In the genomic region with DNA sequence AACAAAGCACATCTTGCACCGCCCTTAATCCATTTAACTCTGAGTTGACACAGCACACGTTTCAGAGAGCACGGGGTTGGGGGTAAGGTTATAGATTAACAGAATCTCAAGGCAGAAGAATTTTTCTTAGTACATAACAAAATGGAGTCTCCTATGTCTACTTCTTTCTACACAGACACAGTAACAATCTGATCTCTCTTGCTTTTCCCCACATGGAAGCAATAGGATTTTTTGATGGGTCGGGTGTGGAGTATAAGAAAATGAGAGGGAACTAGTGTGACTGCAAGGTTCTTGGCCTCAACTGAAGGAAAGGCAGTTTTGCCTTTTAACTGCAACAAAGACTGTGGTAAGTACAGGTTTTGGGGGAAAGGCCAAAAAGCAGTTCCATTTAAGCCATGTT, we compare ENCODE assay signal across 1 cellular context.
TF ChIP-seq lines count a peak whose summit lies in the region.

No MANE protein-coding gene starts in this region.

TF ChIP-seq in A549, 52 proteins besides CTCF, POLR2A, EP300 and RAD21:
- peak; percentile 82; the same call in 1 of the 2 replicates for TF ChIP-seq HOXB5 (CRISPR knock-in tag; IDR thresholded peaks at IDR 0.05)
- peak; percentile 74; the same call in 1 of the 2 replicates for TF ChIP-seq FOXS1 (CRISPR knock-in tag; IDR thresholded peaks at IDR 0.05)
- peak; percentile 80; the same call in 1 of the 2 replicates for TF ChIP-seq HOXB13 (CRISPR knock-in tag; IDR thresholded peaks at IDR 0.05; ENCODE audit: low read depth)
- peak; percentile 68; the same call in 1 of the 2 replicates for TF ChIP-seq ZNF302 (CRISPR knock-in tag; IDR thresholded peaks at IDR 0.05)
- peak; percentile 88 for TF ChIP-seq EHF (CRISPR knock-in tag; IDR thresholded peaks at IDR 0.05)
TF ChIP-seq in A549: peak in this region for 5; not testable (repeated sequence) for 47.
